Comparison of ENCODE assay signal across 12 cellular contexts in genomic region chr9:93958121-93958874, GRCh38.
DNase-seq lines count a peak whose midpoint lies in the region; ATAC-seq lines count a peak whose summit lies in the region.
"Had no signal": no experiment of that assay in that cellular context is flagged by ENCODE, and none has a peak within 500 bp of the region (broad histone marks: within the 10 kb centered on the region; RNA-seq: fewer than 3 reads in every experiment).

No MANE protein-coding gene starts in this region.

- ATAC-seq in GM18858 (IDR thresholded peaks at IDR 0.05; ENCODE audit: unreplicated experiment) = no peak

- H3K4me3 ChIP-seq in NT2/D1 (ENCODE audit: insufficient read length, low read depth) = peak overlapping the region; percentile 41
- H3K4me3 ChIP-seq in rectal smooth muscle tissue (ENCODE audit: low read length) = peak overlapping the region; percentile 17

- DNase-seq in DMS53 (lab: John Stamatoyannopoulos, UW) (peak; percentile 81), DMS53 treated with DMSO at 0.1 percent for 48 hours (lab: John Stamatoyannopoulos, UW; ENCODE audit: unreplicated experiment) (no peak), NT2/D1 (ENCODE audit: low read depth, low spot score) (no peak), fibroblast of peridontal ligament (ENCODE audit: extremely low read depth) (peak; percentile 36), DMS114 treated with DMSO at 0.1 percent for 48 hours (lab: John Stamatoyannopoulos, UW; ENCODE audit: unreplicated experiment) (no peak), GDM1 (lab: John Stamatoyannopoulos, UW) (no peak)
- DNase-seq: activated CD4-positive, CD25-positive, alpha-beta regulatory T cell; kidney glomerular epithelial cell; NCI-H774; stimulated activated CD4-positive, alpha-beta T cell treated with anti-CD3 and anti-CD28 coated beads, Interleukin-1b, Interleukin-23, amount 100 ng/mL, for 48 hours had no signal

- peaks cover 32% of the 10 kb centered on the region for H3K4me1 ChIP-seq in NT2/D1 (ENCODE audit: insufficient read depth, insufficient read length)
- H3K4me1 ChIP-seq in rectal smooth muscle tissue (ENCODE audit: control insufficient read depth, insufficient read depth, low read length) = peaks cover 2% of the 10 kb centered on the region

- peaks cover 84% of the 10 kb centered on the region for H3K27me3 ChIP-seq in NT2/D1 (ENCODE audit: insufficient read depth, insufficient read length)
- H3K27me3 ChIP-seq in rectal smooth muscle tissue (ENCODE audit: control insufficient read depth, insufficient read depth, low read length) = peaks cover 62% of the 10 kb centered on the region

- H3K9ac ChIP-seq in NT2/D1 (ENCODE audit: insufficient read length, low read depth) (peak overlapping the region; percentile 63), rectal smooth muscle tissue (ENCODE audit: low read length) (no peak overlapping the region)

- H3K36me3 ChIP-seq in NT2/D1 (ENCODE audit: insufficient read depth, insufficient read length, low read length) = peaks cover 3% of the 10 kb centered on the region
- H3K36me3 ChIP-seq in rectal smooth muscle tissue (ENCODE audit: control insufficient read depth, insufficient read depth, low read length) = no peaks in the 10 kb centered on the region

- H3K27ac ChIP-seq in rectal smooth muscle tissue (ENCODE audit: low read depth, low read length) = no peak overlapping the region

- H3K9me3 ChIP-seq in NT2/D1 (ENCODE audit: insufficient read depth, low read length) = no peaks in the 10 kb centered on the region

Comparison
In these comparisons a context has a peak if more than half of its experiments do, and no peak if none do; other contexts are left out.
1. DNase-seq: peak in DMS53 (single experiment) and fibroblast of peridontal ligament (single experiment); none in DMS53 treated with DMSO at 0.1 percent for 48 hours (single experiment), NT2/D1 (single experiment), DMS114 treated with DMSO at 0.1 percent for 48 hours (single experiment) and GDM1 (single experiment).